In genomic region chr5:96626956-96627355, GRCh38 we compare ENCODE assay signal across 12 cellular contexts. TPM values are rescaled to one million over a fixed set of nuclear protein-coding genes. Genes with fewer than 3 reads are reported as not detected.
DNase-seq lines count a peak whose midpoint lies in the region; ATAC-seq and TF ChIP-seq lines count a peak whose summit lies in the region.
"Had no signal": no experiment of that assay in that cellular context is flagged by ENCODE, and none has a peak within 500 bp of the region (broad histone marks: within the 10 kb centered on the region; RNA-seq: fewer than 3 reads in every experiment).

No MANE protein-coding gene starts in this region.

- CTCF ChIA-PET in activated CD8-positive, alpha-beta T cell treated with anti-CD3 and anti-CD28 coated beads for 36 hours (lab: Charles Lee) = interaction anchor here (1.1 to 2.1 kb wide), 2 partner anchors 13 to 26 kb away, joined by 4 to 7 read pairs; no protein-coding TSS in a partner anchor

- TF ChIP-seq RAD21 in Ishikawa (IDR thresholded peaks at IDR 0.05; ENCODE audit: low read depth) = no peak

- DNase-seq in ACHN (peak; percentile 72), astrocyte of the spinal cord (ENCODE audit: low read depth, low spot score) (peak; percentile 93), kidney glomerular epithelial cell (lab: John Stamatoyannopoulos, UW) (peak; percentile 54), SIG-M5 (lab: John Stamatoyannopoulos, UW) (no peak), COLO829 (ENCODE audit: low spot score) (no peak)
- DNase-seq in activated CD8-positive, alpha-beta T cell treated with anti-CD3 and anti-CD28 coated beads for 36 hours = no peak
- DNase-seq: activated CD8-positive, alpha-beta memory T cell treated with anti-CD3 and anti-CD28 coated beads, Interleukin-2, amount 10 ng/mL, durations not matched to agents 7 days and 5 days; effector CD8-positive, alpha-beta T cell; NCI-H1930 had no signal

- TF ChIP-seq EP300 in Ishikawa (IDR thresholded peaks at IDR 0.05; ENCODE audit: borderline replicate concordance) = no peak

- H3K4me3 ChIP-seq in astrocyte of the spinal cord (ENCODE audit: low read depth, low read length) = no peak overlapping the region

- TF ChIP-seq CTCF in astrocyte of the spinal cord (IDR thresholded peaks at IDR 0.05; ENCODE audit: low read depth, low read length) = no peak
- no peak for TF ChIP-seq CTCF in activated CD8-positive, alpha-beta T cell treated with anti-CD3 and anti-CD28 coated beads for 36 hours (IDR thresholded peaks at IDR 0.05)

- no peaks in the 10 kb centered on the region for H3K27me3 Mint-ChIP-seq in activated CD8-positive, alpha-beta T cell treated with anti-CD3 and anti-CD28 coated beads for 36 hours

- no peaks in the 10 kb centered on the region for H3K36me3 Mint-ChIP-seq in activated CD8-positive, alpha-beta T cell treated with anti-CD3 and anti-CD28 coated beads for 36 hours (ENCODE audit: low read depth)
- H3K36me3 Mint-ChIP-seq: activated CD8-positive, alpha-beta memory T cell treated with anti-CD3 and anti-CD28 coated beads, Interleukin-2, amount 10 ng/mL, durations not matched to agents 7 days and 5 days had no signal

- no peak overlapping the region for H3K27ac Mint-ChIP-seq in activated CD8-positive, alpha-beta T cell treated with anti-CD3 and anti-CD28 coated beads for 36 hours
- H3K27ac Mint-ChIP-seq: B cell had no signal

- no peak overlapping the region for H3K4me3 Mint-ChIP-seq in activated CD8-positive, alpha-beta T cell treated with anti-CD3 and anti-CD28 coated beads for 36 hours
- H3K4me3 Mint-ChIP-seq: B cell had no signal

- peaks cover 5% of the 10 kb centered on the region for H3K4me1 Mint-ChIP-seq in activated CD8-positive, alpha-beta T cell treated with anti-CD3 and anti-CD28 coated beads for 36 hours (ENCODE audit: low read depth)
- H3K4me1 Mint-ChIP-seq: B cell had no signal

- intact Hi-C loops in activated CD8-positive, alpha-beta T cell treated with anti-CD3 and anti-CD28 coated beads for 36 hours (cut with micrococcal nuclease) = no loop called here

- POLR2A ChIA-PET in activated CD8-positive, alpha-beta T cell treated with anti-CD3 and anti-CD28 coated beads for 36 hours (lab: Charles Lee) = interaction anchor here (0.9 to 1.2 kb wide), 2 partner anchors 22 to 45 kb away, joined by 3 read pairs; no protein-coding TSS in a partner anchor

- no peaks in the 10 kb centered on the region for H3K9me3 Mint-ChIP-seq in activated CD8-positive, alpha-beta T cell treated with anti-CD3 and anti-CD28 coated beads for 36 hours

- in situ Hi-C loops in ACHN (cut with HindIII; ENCODE audit: low pct_ligation_motif_present, low pct_unique_long_range_greater_than_20kb, low sequenced_read_pairs) (no loop called here), astrocyte of the spinal cord (cut with HindIII; ENCODE audit: low sequenced_read_pairs) (no loop called here)

- no peak for ATAC-seq in activated CD8-positive, alpha-beta T cell treated with anti-CD3 and anti-CD28 coated beads for 36 hours
- no peak for ATAC-seq in HG03196 (IDR thresholded peaks at IDR 0.05; ENCODE audit: unreplicated experiment)

TF ChIP-seq in Ishikawa, 13 proteins besides CTCF, POLR2A, EP300 and RAD21:
- TF ChIP-seq TEAD4 (IDR thresholded peaks at IDR 0.05) (0 out of 2 replicates have a peak, but pooled peaks have one; percentile 17), CREB1 (IDR thresholded peaks at IDR 0.05; ENCODE audit: low read depth) (no peak), NFIC (IDR thresholded peaks at IDR 0.05) (no peak)

RNA-seq across cellular contexts. Expression of gene CAST, which starts 35.2 kb away (rescaled TPM):
- 100 to 1,000 TPM; 124 to 131 TPM for total RNA-seq in activated CD8-positive, alpha-beta T cell treated with anti-CD3 and anti-CD28 coated beads for 36 hours

Comparison
In these comparisons a context has a peak if more than half of its experiments do, and no peak if none do; other contexts are left out.
1. DNase-seq: peak in ACHN (single experiment), astrocyte of the spinal cord (single experiment) and kidney glomerular epithelial cell (single experiment); none in activated CD8-positive, alpha-beta T cell treated with anti-CD3 and anti-CD28 coated beads for 36 hours (single experiment), SIG-M5 (single experiment) and COLO829 (single experiment).